Comparison of ENCODE assay signal across 8 cellular contexts in genomic region chr5:83306572-83307241, GRCh38.
A peak's percentile ranks its signal among the peaks of the same experiment; 100 is the strongest.
DNase-seq lines count a peak whose midpoint lies in the region; ATAC-seq and TF ChIP-seq lines count a peak whose summit lies in the region.

No MANE protein-coding gene starts in this region.

- CTCF ChIA-PET in activated B cell treated with CpG ODN at 0.5 μM for 24 hours (lab: Charles Lee) = no interaction called here

- H3K4me3 Mint-ChIP-seq in activated B cell treated with CpG ODN at 0.5 μM for 24 hours = no peak overlapping the region

- no peaks in the 10 kb centered on the region for H3K27me3 Mint-ChIP-seq in activated B cell treated with CpG ODN at 0.5 μM for 24 hours

- POLR2A ChIA-PET in activated B cell treated with CpG ODN at 0.5 μM for 24 hours (lab: Charles Lee) = no interaction called here

- DNase-seq in GM10266 (ENCODE audit: extremely low spot score) (peak; percentile 54), activated B cell treated with CpG ODN at 0.5 μM for 24 hours (no peak), hepatic stellate cell (ENCODE audit: low spot score) (peak; percentile 36), stromal cell of bone marrow (ENCODE audit: low read depth) (peak; percentile 96), NCI-H524 treated with DMSO at 0.1 percent for 48 hours (lab: John Stamatoyannopoulos, UW) (no peak), NCI-H1436 treated with DMSO at 0.1 percent for 48 hours (lab: John Stamatoyannopoulos, UW) (no peak)

- no peak overlapping the region for H3K27ac Mint-ChIP-seq in activated B cell treated with CpG ODN at 0.5 μM for 24 hours

- ATAC-seq in GM21367 (IDR thresholded peaks at IDR 0.05; ENCODE audit: unreplicated experiment) (peak; percentile 98), HG03460 (IDR thresholded peaks at IDR 0.05; ENCODE audit: unreplicated experiment) (peak; percentile 98), activated B cell treated with CpG ODN at 0.5 μM for 24 hours (ENCODE audit: low read depth) (peak; percentile 94)

- peaks cover 12% of the 10 kb centered on the region for H3K4me1 Mint-ChIP-seq in activated B cell treated with CpG ODN at 0.5 μM for 24 hours

- intact Hi-C loops in activated B cell treated with CpG ODN at 0.5 μM for 24 hours (cut with micrococcal nuclease) = loop anchor here (2.0 kb wide), 2 partner anchors 16 to 230 kb away; partner anchors contain the start of genes TMEM167A and XRCC4

- no peaks in the 10 kb centered on the region for H3K36me3 Mint-ChIP-seq in activated B cell treated with CpG ODN at 0.5 μM for 24 hours (ENCODE audit: low read depth)

- TF ChIP-seq CTCF in GM10266 (IDR thresholded peaks at IDR 0.05; ENCODE audit: control insufficient read depth, insufficient read depth, low read depth, missing control alignments) (no peak), activated B cell treated with CpG ODN at 0.5 μM for 24 hours (IDR thresholded peaks at IDR 0.05) (no peak)

- H3K9me3 Mint-ChIP-seq in activated B cell treated with CpG ODN at 0.5 μM for 24 hours = no peaks in the 10 kb centered on the region

Comparison
In these comparisons a context has a peak if more than half of its experiments do, and no peak if none do; other contexts are left out.
1. DNase-seq: peak in GM10266 (single experiment), hepatic stellate cell (single experiment) and stromal cell of bone marrow (single experiment); none in activated B cell treated with CpG ODN at 0.5 μM for 24 hours (single experiment), NCI-H524 treated with DMSO at 0.1 percent for 48 hours (single experiment) and NCI-H1436 treated with DMSO at 0.1 percent for 48 hours (single experiment).
2. Peak in every context shown above with its lines, with median percentiles within 50 percentile points of each other: ATAC-seq.